Comparison of ENCODE assay signal across 33 cellular contexts in the genomic region with DNA sequence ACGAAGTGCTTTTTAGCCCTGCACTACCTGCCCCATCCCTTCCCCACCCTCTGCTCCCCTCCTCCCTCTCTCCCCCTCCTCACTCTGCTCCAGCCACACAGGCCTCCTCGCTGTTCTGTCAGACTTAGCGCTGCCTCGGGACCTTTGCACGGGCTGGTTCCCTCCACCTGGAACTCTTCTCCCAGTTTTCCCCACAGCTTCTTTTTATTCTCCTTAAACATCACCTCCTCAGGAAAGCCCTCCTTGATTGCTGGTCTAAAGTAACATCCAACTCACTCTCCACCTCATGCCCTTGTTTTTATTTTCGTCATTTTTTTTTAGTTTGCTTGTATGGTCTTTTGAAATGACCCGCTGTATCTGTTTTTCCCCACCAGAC. TPM values are rescaled to one million over a fixed set of nuclear protein-coding genes. Genes with fewer than 3 reads are reported as not detected.
A peak's percentile ranks its signal among the peaks of the same experiment; 100 is the strongest.
DNase-seq lines count a peak whose midpoint lies in the region; ATAC-seq and TF ChIP-seq lines count a peak whose summit lies in the region.
"Had no signal": no experiment of that assay in that cellular context is flagged by ENCODE, and none has a peak within 500 bp of the region (broad histone marks: within the 10 kb centered on the region; RNA-seq: fewer than 3 reads in every experiment).

No MANE protein-coding gene starts in this region.

- TF ChIP-seq CTCF in HCT116 (IDR thresholded peaks at IDR 0.05 in 2 of 3, conservative IDR thresholded peaks at IDR 0.05 in 1 of 3; ENCODE audit: borderline replicate concordance in 1 of 3, insufficient read depth in 1 of 3, low read depth in 2 of 3, low read length in 2 of 3), result no peak
- no peak for TF ChIP-seq CTCF in WTC11 (IDR thresholded peaks at IDR 0.05)
- no peak for TF ChIP-seq CTCF in smooth muscle cell (IDR thresholded peaks at IDR 0.05; ENCODE audit: borderline replicate concordance, insufficient read depth, poor library complexity, severe bottlenecking)

- ATAC-seq in HCT116 (no peak), WTC11 (no peak), GM21526 (IDR thresholded peaks at IDR 0.05; ENCODE audit: low FRiP score, unreplicated experiment) (no peak), HG03442 (IDR thresholded peaks at IDR 0.05; ENCODE audit: unreplicated experiment) (no peak)
- ATAC-seq: effector memory CD8-positive, alpha-beta T cell; T-cell had no signal

- H3K27me3 ChIP-seq in HCT116 (ENCODE audit: insufficient read depth, low read length), result no peaks in the 10 kb centered on the region
- H3K27me3 ChIP-seq in iPS-20b (ENCODE audit: insufficient read depth, low read length), result peaks cover 18% of the 10 kb centered on the region
- no peaks in the 10 kb centered on the region for H3K27me3 ChIP-seq in smooth muscle cell (ENCODE audit: low read depth)
- H3K27me3 ChIP-seq: SJCRH30 had no signal

- H3F3A ChIP-seq in smooth muscle cell (ENCODE audit: low read depth), result peaks cover 13% of the 10 kb centered on the region

- no peak for TF ChIP-seq POLR2A in HCT116 (IDR thresholded peaks at IDR 0.05; ENCODE audit: borderline replicate concordance, extremely low read depth, insufficient read depth, insufficient read length)

- no peaks in the 10 kb centered on the region for H3K9me3 ChIP-seq in HCT116 (ENCODE audit: control insufficient read depth in 1 of 2, insufficient read depth in 1 of 2, low read depth in 1 of 2, low read length in 2 of 2)
- H3K9me3 ChIP-seq in iPS-20b (ENCODE audit: insufficient read depth, low read depth, low read length), result no peaks in the 10 kb centered on the region
- H3K9me3 ChIP-seq in smooth muscle cell (replicated peaks; ENCODE audit: low read depth), result no peaks in the 10 kb centered on the region
- H3K9me3 ChIP-seq: SJCRH30 had no signal

- peak overlapping the region; percentile 81 for H3K4me3 Mint-ChIP-seq in WTC11
- H3K4me3 Mint-ChIP-seq: activated B cell treated with CpG ODN at 0.5 μM for 24 hours; activated CD4-positive, alpha-beta T cell treated with anti-CD3 and anti-CD28 coated beads, Interleukin-2, amount 10 ng/mL, durations not matched to agents 7 days and 5 days; activated naive CD8-positive, alpha-beta T cell treated with anti-CD3 and anti-CD28 coated beads, Interleukin-2, amount 50 U/mL, for 24 hours; effector memory CD8-positive, alpha-beta T cell; T-cell had no signal

- BruUV-seq in HCT116 (replicated peaks; lab: Mats Ljungman, UMichigan), result no TSS peak

- H3K27ac ChIP-seq in HCT116 (ENCODE audit: low read depth, low read length) (no peak overlapping the region), iPS-20b (ENCODE audit: low read length) (no peak overlapping the region), smooth muscle cell (ENCODE audit: low read depth) (peak overlapping the region; percentile 75)
- H3K27ac ChIP-seq: HL-60, SJCRH30, tibial nerve had no signal

- H3K4me1 ChIP-seq in HCT116 (ENCODE audit: control insufficient read depth in 1 of 2, insufficient read depth in 2 of 2, low read length in 2 of 2) (peaks cover 4 to 32% of the 10 kb centered on the region in 2 experiments), iPS-20b (ENCODE audit: insufficient read depth, low read length) (0 out of 2 replicates have a peak, but pooled peaks cover 7% of the 10 kb centered on the region), smooth muscle cell (ENCODE audit: low read depth) (peaks cover 7% of the 10 kb centered on the region)
- H3K4me1 ChIP-seq: SJCRH30 had no signal

- WGBS in smooth muscle cell (ENCODE audit: low lambda C conversion rate), result 64% methylated on average over 6 of the region's 7 CpGs

- DNase-seq in HCT116 (ENCODE audit: low read depth, low spot score) (no peak), WTC11 (ENCODE audit: low spot score) (no peak), smooth muscle cell (lab: John Stamatoyannopoulos, UW; ENCODE audit: unreplicated experiment) (no peak), SHP77 (lab: John Stamatoyannopoulos, UW) (no peak)
- DNase-seq: activated B cell treated with CpG ODN at 0.5 μM for 24 hours; activated CD4-positive, alpha-beta T cell treated with anti-CD3 and anti-CD28 coated beads, Interleukin-2, amount 10 ng/mL, durations not matched to agents 7 days and 5 days; activated T-cell treated with anti-CD3 and anti-CD28 coated beads, Interleukin-2, amount 50 U/mL, for 1 hour; C1 segment of cervical spinal cord; central memory CD4-positive, alpha-beta T cell; COR-L47; effector memory CD8-positive, alpha-beta T cell; GDM1; GOT3; Kasumi-1; NCI-H1417 treated with DMSO at 0.1 percent for 48 hours; NCI-H2081; SJCRH30; T-cell had no signal

- H3K4me3 ChIP-seq in HCT116 (replicated peaks in 1 of 2; ENCODE audit: low read depth in 1 of 2, low read length in 2 of 2) (peak overlapping the region in 1 of 2 experiments; percentile 41; a peak in 1 of 4 replicates), iPS-20b (ENCODE audit: low read length) (peak overlapping the region; percentile 87; the same call in 1 of the 2 replicates), smooth muscle cell (no peak overlapping the region)
- H3K4me3 ChIP-seq: SJCRH30, tibial nerve had no signal

- H3K36me3 Mint-ChIP-seq in WTC11, result no peaks in the 10 kb centered on the region
- H3K36me3 Mint-ChIP-seq: T-cell had no signal

- H3K27me3 Mint-ChIP-seq in WTC11 (ENCODE audit: low read depth), result peaks cover 73% of the 10 kb centered on the region

- no peak overlapping the region for H3K27ac Mint-ChIP-seq in WTC11
- H3K27ac Mint-ChIP-seq: activated B cell treated with CpG ODN at 0.5 μM for 24 hours; activated CD4-positive, alpha-beta T cell treated with anti-CD3 and anti-CD28 coated beads, Interleukin-2, amount 10 ng/mL, durations not matched to agents 7 days and 5 days; activated naive CD8-positive, alpha-beta T cell treated with anti-CD3 and anti-CD28 coated beads, Interleukin-2, amount 50 U/mL, for 24 hours; effector memory CD8-positive, alpha-beta T cell had no signal

- no peaks in the 10 kb centered on the region for H3K9me2 ChIP-seq in HCT116 (ENCODE audit: insufficient read depth)

- peaks cover 19% of the 10 kb centered on the region for H3K4me1 Mint-ChIP-seq in WTC11
- H3K4me1 Mint-ChIP-seq: activated B cell treated with CpG ODN at 0.5 μM for 24 hours; activated CD4-positive, alpha-beta T cell treated with anti-CD3 and anti-CD28 coated beads, Interleukin-2, amount 10 ng/mL, durations not matched to agents 7 days and 5 days; T-cell had no signal

- H3K36me3 ChIP-seq in HCT116 (ENCODE audit: control insufficient read depth in 1 of 2, insufficient read depth in 2 of 2, low read length in 2 of 2), result no peaks in the 10 kb centered on the region
- H3K36me3 ChIP-seq in iPS-20b (ENCODE audit: insufficient read depth, low read depth, low read length), result no peaks in the 10 kb centered on the region
- H3K36me3 ChIP-seq in smooth muscle cell (ENCODE audit: low read depth), result no peaks in the 10 kb centered on the region
- H3K36me3 ChIP-seq: SJCRH30, tibial nerve had no signal

- peak overlapping the region; percentile 21 for H2AFZ ChIP-seq in HCT116 (ENCODE audit: low read depth, low read length, poor library complexity, severe bottlenecking)
- H2AFZ ChIP-seq in smooth muscle cell (ENCODE audit: low read depth), result no peak overlapping the region

- POLR2A ChIA-PET in HCT116 (lab: Charles Lee) (interaction anchor here (0.7 to 1.0 kb wide), 2 partner anchors 17 to 568 kb away, joined by 3 to 4 read pairs; a partner anchor contains a TSS), WTC11 (lab: Charles Lee) (no interaction called here)

- no peaks in the 10 kb centered on the region for H4K20me1 ChIP-seq in HCT116 (ENCODE audit: insufficient read depth)
- H4K20me1 ChIP-seq in smooth muscle cell (ENCODE audit: low read depth), result no peaks in the 10 kb centered on the region

- H3K9me3 Mint-ChIP-seq in WTC11, result no peaks in the 10 kb centered on the region
- H3K9me3 Mint-ChIP-seq: activated B cell treated with CpG ODN at 0.5 μM for 24 hours; activated CD4-positive, alpha-beta T cell treated with anti-CD3 and anti-CD28 coated beads, Interleukin-2, amount 10 ng/mL, durations not matched to agents 7 days and 5 days; effector memory CD8-positive, alpha-beta T cell; T-cell had no signal

- CTCF ChIA-PET in HCT116 (lab: Charles Lee) (no interaction called here), WTC11 (lab: Charles Lee) (interaction anchor here (0.9 kb wide), 1 partner anchor 281 kb away, joined by 3 read pairs; no protein-coding TSS in a partner anchor)

- TF ChIP-seq RAD21 in HCT116 (IDR thresholded peaks at IDR 0.05; ENCODE audit: low read depth), result no peak

- intact Hi-C loops in HCT116 (cut with micrococcal nuclease), result no loop called here

- H3K79me2 ChIP-seq in HCT116 (ENCODE audit: insufficient read depth, low read length) (no peaks in the 10 kb centered on the region), smooth muscle cell (ENCODE audit: low read depth) (no peaks in the 10 kb centered on the region)

- RAD21 ChIA-PET in HCT116 (lab: Charles Lee; ENCODE audit: low non-redundant PET in 1 of 2, low total read pairs in 2 of 2, uncharacterized antibody in 2 of 2, unreplicated experiment in 2 of 2), result no interaction called here

- H3K4me2 ChIP-seq in HCT116 (ENCODE audit: low read length) (peak overlapping the region; percentile 77), smooth muscle cell (peak overlapping the region; percentile 85)

- H3K9ac ChIP-seq in HCT116 (ENCODE audit: low read length), result peak overlapping the region; percentile 19; the same call in 1 of the 2 replicates
- peak overlapping the region; percentile 86; the same call in 1 of the 2 replicates for H3K9ac ChIP-seq in iPS-20b (ENCODE audit: low read depth, low read length)
- H3K9ac ChIP-seq in smooth muscle cell (ENCODE audit: low read depth), result no peak overlapping the region

TF ChIP-seq in HCT116, 20 proteins besides CTCF, POLR2A, EP300 and RAD21 (continues in another document):
- TF ChIP-seq EGR1 (IDR thresholded peaks at IDR 0.05; ENCODE audit: low read depth) (no peak), POLR2AphosphoS5 (IDR thresholded peaks at IDR 0.05; ENCODE audit: low read depth, low read length) (no peak), SP1 (IDR thresholded peaks at IDR 0.05; ENCODE audit: low read depth) (no peak), SIN3A (IDR thresholded peaks at IDR 0.05; ENCODE audit: low read depth) (no peak)

TF ChIP-seq in WTC11, 78 proteins besides CTCF, POLR2A, EP300 and RAD21 (continues in another document):
- no peak for TF ChIP-seq JUN (CRISPR knock-in tag; IDR thresholded peaks at IDR 0.05)
- no peak for TF ChIP-seq FOXP1 (CRISPR knock-in tag; IDR thresholded peaks at IDR 0.05; ENCODE audit: borderline replicate concordance)
- TF ChIP-seq ZNF416 (CRISPR knock-in tag; IDR thresholded peaks at IDR 0.05), result no peak
- TF ChIP-seq, protein P1, sequence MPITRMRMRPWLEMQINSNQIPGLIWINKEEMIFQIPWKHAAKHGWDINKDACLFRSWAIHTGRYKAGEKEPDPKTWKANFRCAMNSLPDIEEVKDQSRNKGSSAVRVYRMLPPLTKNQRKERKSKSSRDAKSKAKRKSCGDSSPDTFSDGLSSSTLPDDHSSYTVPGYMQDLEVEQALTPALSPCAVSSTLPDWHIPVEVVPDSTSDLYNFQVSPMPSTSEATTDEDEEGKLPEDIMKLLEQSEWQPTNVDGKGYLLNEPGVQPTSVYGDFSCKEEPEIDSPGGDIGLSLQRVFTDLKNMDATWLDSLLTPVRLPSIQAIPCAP (CRISPR knock-in tag; IDR thresholded peaks at IDR 0.05), result no peak
- no peak for TF ChIP-seq SMAD4 (CRISPR knock-in tag; IDR thresholded peaks at IDR 0.05)

RNA-seq across cellular contexts. Expression of a gene that starts 19.6 kb away (rescaled TPM):
- total RNA-seq in HCT116 (2021; ENCODE audit: unreplicated experiment) (not detected), WTC11 (2021) (not detected in 3 replicates), smooth muscle cell (not detected in 2 replicates)
- not detected in 2 replicates for polyA plus RNA-seq in HCT116 (2012)
- not detected in 2 replicates for polyA plus RNA-seq in smooth muscle cell
- total RNA-seq: activated B cell treated with CpG ODN at 0.5 μM for 24 hours; activated CD4-positive, alpha-beta T cell treated with anti-CD3 and anti-CD28 coated beads, Interleukin-2, amount 10 ng/mL, durations not matched to agents 7 days and 5 days; activated CD8-positive, alpha-beta memory T cell treated with anti-CD3 and anti-CD28 coated beads for 36 hours; fibroblast of villous mesenchyme; HepG2; kidney epithelial cell; liver; mesenteric fat pad; omental fat pad; RPMI7951; SJCRH30; T-cell; tibial nerve had no signal
- polyA plus RNA-seq: esophagus, HepG2, liver had no signal
